ENCODE assay signal across 16 cellular contexts in the genomic region with DNA sequence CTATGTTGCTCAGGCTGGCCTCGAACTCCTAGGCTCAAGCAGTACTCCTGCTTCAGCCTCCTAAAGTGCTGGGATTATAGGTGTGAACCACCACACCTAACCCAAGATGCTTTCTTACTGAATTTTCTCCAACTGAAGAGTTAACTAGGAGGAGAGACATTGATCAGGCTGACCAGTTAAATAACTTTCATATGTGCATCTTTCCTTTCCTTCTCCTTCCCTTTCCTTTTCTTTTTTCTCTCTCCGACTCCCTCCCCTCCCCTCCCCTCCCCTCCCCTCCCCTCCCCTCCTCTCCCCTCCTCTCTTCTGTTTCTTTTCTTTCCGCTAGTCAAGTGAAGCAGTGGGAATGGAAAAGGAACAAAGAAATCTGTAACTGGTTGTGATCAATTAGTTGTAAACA. TPM values are rescaled to one million over a fixed set of nuclear protein-coding genes. Genes with fewer than 3 reads are reported as not detected.
DNase-seq lines count a peak whose midpoint lies in the region; ATAC-seq and TF ChIP-seq lines count a peak whose summit lies in the region.
"Had no signal": no experiment of that assay in that cellular context is flagged by ENCODE, and none has a peak within 500 bp of the region (broad histone marks: within the 10 kb centered on the region; RNA-seq: fewer than 3 reads in every experiment).

No MANE protein-coding gene starts in this region.

- CTCF ChIA-PET in activated CD8-positive, alpha-beta T cell treated with anti-CD3 and anti-CD28 coated beads for 36 hours (lab: Charles Lee), result interaction anchor here (2.0 kb wide), 1 partner anchor 19 kb away, joined by 6 read pairs; no protein-coding TSS in a partner anchor
- CTCF ChIA-PET in activated CD8-positive, alpha-beta T cell treated with anti-CD3 and anti-CD28 coated beads, Interleukin-2, amount 10 ng/mL, durations not matched to agents 7 days and 5 days (lab: Charles Lee), result interaction anchor here (2.0 kb wide), 1 partner anchor 19 kb away, joined by 10 read pairs; no protein-coding TSS in a partner anchor
- CTCF ChIA-PET in activated naive CD4-positive, alpha-beta T cell treated with anti-CD3 and anti-CD28 coated beads, Interleukin-2, amount 10 ng/mL, durations not matched to agents 7 days and 5 days (lab: Charles Lee), result no interaction called here

- no peaks in the 10 kb centered on the region for H3K27me3 Mint-ChIP-seq in activated CD8-positive, alpha-beta T cell treated with anti-CD3 and anti-CD28 coated beads for 36 hours
- no peaks in the 10 kb centered on the region for H3K27me3 Mint-ChIP-seq in activated CD8-positive, alpha-beta T cell treated with anti-CD3 and anti-CD28 coated beads, Interleukin-2, amount 10 ng/mL, durations not matched to agents 7 days and 5 days (ENCODE audit: low read depth)
- H3K27me3 Mint-ChIP-seq in activated naive CD4-positive, alpha-beta T cell treated with anti-CD3 and anti-CD28 coated beads, Interleukin-2, amount 50 U/mL, for 24 hours, result no peaks in the 10 kb centered on the region
- H3K27me3 Mint-ChIP-seq in activated naive CD4-positive, alpha-beta T cell treated with anti-CD3 and anti-CD28 coated beads, Interleukin-2, amount 10 ng/mL, durations not matched to agents 7 days and 5 days, result no peaks in the 10 kb centered on the region
- H3K27me3 Mint-ChIP-seq in stimulated activated naive CD8-positive, alpha-beta T cell treated with anti-CD3 and anti-CD28 coated beads, Interleukin-15, Interleukin-2, amounts not matched to agents 100 ng/mL and 50 ng/mL, for 24 hours, result no peaks in the 10 kb centered on the region
- H3K27me3 Mint-ChIP-seq in stimulated activated naive CD8-positive, alpha-beta T cell treated with anti-CD3 and anti-CD28 coated beads, Interleukin-15, amount 100 ng/mL, for 72 hours, result no peaks in the 10 kb centered on the region
- H3K27me3 Mint-ChIP-seq in stimulated activated memory B cell treated with anti-CD40 and anti-IgM and Interleukin-4, amounts not matched to agents 10 μg/mL and 1 μg/mL and 100 μg/mL, for 72 hours, result no peaks in the 10 kb centered on the region
- H3K27me3 Mint-ChIP-seq: CD4-positive, alpha-beta memory T cell had no signal

- intact Hi-C loops in activated CD8-positive, alpha-beta T cell treated with anti-CD3 and anti-CD28 coated beads for 36 hours (cut with micrococcal nuclease), result no loop called here

- peak overlapping the region; percentile 72 for H3K27ac Mint-ChIP-seq in activated CD8-positive, alpha-beta T cell treated with anti-CD3 and anti-CD28 coated beads for 36 hours
- no peak overlapping the region for H3K27ac Mint-ChIP-seq in activated CD8-positive, alpha-beta T cell treated with anti-CD3 and anti-CD28 coated beads, Interleukin-2, amount 10 ng/mL, durations not matched to agents 7 days and 5 days
- H3K27ac Mint-ChIP-seq in activated naive CD4-positive, alpha-beta T cell treated with anti-CD3 and anti-CD28 coated beads, Interleukin-2, amount 50 U/mL, for 24 hours, result peak overlapping the region; percentile 79
- no peak overlapping the region for H3K27ac Mint-ChIP-seq in activated naive CD4-positive, alpha-beta T cell treated with anti-CD3 and anti-CD28 coated beads, Interleukin-2, amount 10 ng/mL, durations not matched to agents 7 days and 5 days
- H3K27ac Mint-ChIP-seq in stimulated activated naive CD8-positive, alpha-beta T cell treated with anti-CD3 and anti-CD28 coated beads, Interleukin-15, Interleukin-2, amounts not matched to agents 100 ng/mL and 50 ng/mL, for 24 hours, result peak overlapping the region; percentile 21
- no peak overlapping the region for H3K27ac Mint-ChIP-seq in stimulated activated naive CD8-positive, alpha-beta T cell treated with anti-CD3 and anti-CD28 coated beads, Interleukin-15, amount 100 ng/mL, for 72 hours
- peak overlapping the region; percentile 24 for H3K27ac Mint-ChIP-seq in stimulated activated memory B cell treated with anti-CD40 and anti-IgM and Interleukin-4, amounts not matched to agents 10 μg/mL and 1 μg/mL and 100 μg/mL, for 72 hours
- H3K27ac Mint-ChIP-seq: CD14-positive monocyte; CD4-positive, alpha-beta memory T cell; H9 had no signal

- no peak for ATAC-seq in activated CD8-positive, alpha-beta T cell treated with anti-CD3 and anti-CD28 coated beads for 36 hours
- ATAC-seq in activated CD8-positive, alpha-beta T cell treated with anti-CD3 and anti-CD28 coated beads, Interleukin-2, amount 10 ng/mL, durations not matched to agents 7 days and 5 days, result no peak
- no peak for ATAC-seq in stimulated activated naive CD8-positive, alpha-beta T cell treated with anti-CD3 and anti-CD28 coated beads, Interleukin-15, amount 100 ng/mL, for 72 hours
- ATAC-seq in stimulated activated memory B cell treated with anti-CD40 and anti-IgM and Interleukin-4, amounts not matched to agents 10 μg/mL and 1 μg/mL and 100 μg/mL, for 72 hours, result no peak
- ATAC-seq in GM18873 (IDR thresholded peaks at IDR 0.05; ENCODE audit: low FRiP score, unreplicated experiment), result no peak

- H3K36me3 Mint-ChIP-seq in activated CD8-positive, alpha-beta T cell treated with anti-CD3 and anti-CD28 coated beads for 36 hours (ENCODE audit: low read depth), result peaks cover 36% of the 10 kb centered on the region
- peaks cover 38% of the 10 kb centered on the region for H3K36me3 Mint-ChIP-seq in activated CD8-positive, alpha-beta T cell treated with anti-CD3 and anti-CD28 coated beads, Interleukin-2, amount 10 ng/mL, durations not matched to agents 7 days and 5 days (ENCODE audit: low read depth)
- H3K36me3 Mint-ChIP-seq in activated naive CD4-positive, alpha-beta T cell treated with anti-CD3 and anti-CD28 coated beads, Interleukin-2, amount 50 U/mL, for 24 hours, result peaks cover 3% of the 10 kb centered on the region
- H3K36me3 Mint-ChIP-seq in activated naive CD4-positive, alpha-beta T cell treated with anti-CD3 and anti-CD28 coated beads, Interleukin-2, amount 10 ng/mL, durations not matched to agents 7 days and 5 days, result peaks cover 37% of the 10 kb centered on the region
- H3K36me3 Mint-ChIP-seq in stimulated activated naive CD8-positive, alpha-beta T cell treated with anti-CD3 and anti-CD28 coated beads, Interleukin-15, Interleukin-2, amounts not matched to agents 100 ng/mL and 50 ng/mL, for 24 hours (ENCODE audit: low read depth), result peaks cover 53% of the 10 kb centered on the region
- H3K36me3 Mint-ChIP-seq in stimulated activated memory B cell treated with anti-CD40 and anti-IgM and Interleukin-4, amounts not matched to agents 10 μg/mL and 1 μg/mL and 100 μg/mL, for 72 hours, result peaks cover 32% of the 10 kb centered on the region

- DNase-seq in activated CD8-positive, alpha-beta T cell treated with anti-CD3 and anti-CD28 coated beads for 36 hours, result no peak
- no peak for DNase-seq in activated CD8-positive, alpha-beta T cell treated with anti-CD3 and anti-CD28 coated beads, Interleukin-2, amount 10 ng/mL, durations not matched to agents 7 days and 5 days
- DNase-seq in activated naive CD4-positive, alpha-beta T cell treated with anti-CD3 and anti-CD28 coated beads, Interleukin-2, amount 10 ng/mL, durations not matched to agents 7 days and 5 days, result no peak
- no peak for DNase-seq in stimulated activated naive CD8-positive, alpha-beta T cell treated with anti-CD3 and anti-CD28 coated beads, Interleukin-15, amount 100 ng/mL, for 72 hours
- DNase-seq: 8988T; CD4-positive, alpha-beta memory T cell; DMS153; DMS79; GDM1; H9; IMR-90 had no signal

- no peak overlapping the region for H3K4me3 Mint-ChIP-seq in activated CD8-positive, alpha-beta T cell treated with anti-CD3 and anti-CD28 coated beads for 36 hours
- H3K4me3 Mint-ChIP-seq in activated CD8-positive, alpha-beta T cell treated with anti-CD3 and anti-CD28 coated beads, Interleukin-2, amount 10 ng/mL, durations not matched to agents 7 days and 5 days, result no peak overlapping the region
- H3K4me3 Mint-ChIP-seq in activated naive CD4-positive, alpha-beta T cell treated with anti-CD3 and anti-CD28 coated beads, Interleukin-2, amount 50 U/mL, for 24 hours, result no peak overlapping the region
- H3K4me3 Mint-ChIP-seq in activated naive CD4-positive, alpha-beta T cell treated with anti-CD3 and anti-CD28 coated beads, Interleukin-2, amount 10 ng/mL, durations not matched to agents 7 days and 5 days, result no peak overlapping the region
- no peak overlapping the region for H3K4me3 Mint-ChIP-seq in stimulated activated naive CD8-positive, alpha-beta T cell treated with anti-CD3 and anti-CD28 coated beads, Interleukin-15, Interleukin-2, amounts not matched to agents 100 ng/mL and 50 ng/mL, for 24 hours
- no peak overlapping the region for H3K4me3 Mint-ChIP-seq in stimulated activated naive CD8-positive, alpha-beta T cell treated with anti-CD3 and anti-CD28 coated beads, Interleukin-15, amount 100 ng/mL, for 72 hours
- H3K4me3 Mint-ChIP-seq in stimulated activated memory B cell treated with anti-CD40 and anti-IgM and Interleukin-4, amounts not matched to agents 10 μg/mL and 1 μg/mL and 100 μg/mL, for 72 hours, result no peak overlapping the region
- H3K4me3 Mint-ChIP-seq: CD14-positive monocyte; CD4-positive, alpha-beta memory T cell; H9 had no signal

- H3K4me1 Mint-ChIP-seq in activated CD8-positive, alpha-beta T cell treated with anti-CD3 and anti-CD28 coated beads for 36 hours (ENCODE audit: low read depth), result peaks cover 13% of the 10 kb centered on the region
- peaks cover 9% of the 10 kb centered on the region for H3K4me1 Mint-ChIP-seq in activated CD8-positive, alpha-beta T cell treated with anti-CD3 and anti-CD28 coated beads, Interleukin-2, amount 10 ng/mL, durations not matched to agents 7 days and 5 days (ENCODE audit: low read depth)
- peaks cover 12% of the 10 kb centered on the region for H3K4me1 Mint-ChIP-seq in activated naive CD4-positive, alpha-beta T cell treated with anti-CD3 and anti-CD28 coated beads, Interleukin-2, amount 50 U/mL, for 24 hours
- peaks cover 6% of the 10 kb centered on the region for H3K4me1 Mint-ChIP-seq in activated naive CD4-positive, alpha-beta T cell treated with anti-CD3 and anti-CD28 coated beads, Interleukin-2, amount 10 ng/mL, durations not matched to agents 7 days and 5 days
- peaks cover 15% of the 10 kb centered on the region for H3K4me1 Mint-ChIP-seq in stimulated activated naive CD8-positive, alpha-beta T cell treated with anti-CD3 and anti-CD28 coated beads, Interleukin-15, Interleukin-2, amounts not matched to agents 100 ng/mL and 50 ng/mL, for 24 hours (ENCODE audit: low read depth)
- peaks cover 14% of the 10 kb centered on the region for H3K4me1 Mint-ChIP-seq in stimulated activated naive CD8-positive, alpha-beta T cell treated with anti-CD3 and anti-CD28 coated beads, Interleukin-15, amount 100 ng/mL, for 72 hours
- peaks cover 5% of the 10 kb centered on the region for H3K4me1 Mint-ChIP-seq in stimulated activated memory B cell treated with anti-CD40 and anti-IgM and Interleukin-4, amounts not matched to agents 10 μg/mL and 1 μg/mL and 100 μg/mL, for 72 hours
- H3K4me1 Mint-ChIP-seq: CD14-positive monocyte, H9 had no signal

- POLR2A ChIA-PET in activated CD8-positive, alpha-beta T cell treated with anti-CD3 and anti-CD28 coated beads for 36 hours (lab: Charles Lee), result no interaction called here
- POLR2A ChIA-PET in activated CD8-positive, alpha-beta T cell treated with anti-CD3 and anti-CD28 coated beads, Interleukin-2, amount 10 ng/mL, durations not matched to agents 7 days and 5 days (lab: Charles Lee), result no interaction called here

- TF ChIP-seq CTCF in activated CD8-positive, alpha-beta T cell treated with anti-CD3 and anti-CD28 coated beads for 36 hours (IDR thresholded peaks at IDR 0.05), result no peak

- H3K9me3 Mint-ChIP-seq in activated CD8-positive, alpha-beta T cell treated with anti-CD3 and anti-CD28 coated beads for 36 hours, result no peaks in the 10 kb centered on the region
- H3K9me3 Mint-ChIP-seq in activated CD8-positive, alpha-beta T cell treated with anti-CD3 and anti-CD28 coated beads, Interleukin-2, amount 10 ng/mL, durations not matched to agents 7 days and 5 days (ENCODE audit: insufficient read depth), result no peaks in the 10 kb centered on the region
- H3K9me3 Mint-ChIP-seq in activated naive CD4-positive, alpha-beta T cell treated with anti-CD3 and anti-CD28 coated beads, Interleukin-2, amount 50 U/mL, for 24 hours, result no peaks in the 10 kb centered on the region
- no peaks in the 10 kb centered on the region for H3K9me3 Mint-ChIP-seq in activated naive CD4-positive, alpha-beta T cell treated with anti-CD3 and anti-CD28 coated beads, Interleukin-2, amount 10 ng/mL, durations not matched to agents 7 days and 5 days
- H3K9me3 Mint-ChIP-seq in stimulated activated naive CD8-positive, alpha-beta T cell treated with anti-CD3 and anti-CD28 coated beads, Interleukin-15, Interleukin-2, amounts not matched to agents 100 ng/mL and 50 ng/mL, for 24 hours, result no peaks in the 10 kb centered on the region
- no peaks in the 10 kb centered on the region for H3K9me3 Mint-ChIP-seq in stimulated activated naive CD8-positive, alpha-beta T cell treated with anti-CD3 and anti-CD28 coated beads, Interleukin-15, amount 100 ng/mL, for 72 hours
- H3K9me3 Mint-ChIP-seq in stimulated activated memory B cell treated with anti-CD40 and anti-IgM and Interleukin-4, amounts not matched to agents 10 μg/mL and 1 μg/mL and 100 μg/mL, for 72 hours, result no peaks in the 10 kb centered on the region
- H3K9me3 Mint-ChIP-seq: CD14-positive monocyte; CD4-positive, alpha-beta memory T cell; H9 had no signal

RNA-seq across cellular contexts. Expression of a gene that starts 26.7 kb away (rescaled TPM):
- 100 to 1,000 TPM; 424 to 425 TPM for total RNA-seq in activated CD8-positive, alpha-beta T cell treated with anti-CD3 and anti-CD28 coated beads for 36 hours
- total RNA-seq in activated CD8-positive, alpha-beta T cell treated with anti-CD3 and anti-CD28 coated beads, Interleukin-2, amount 10 ng/mL, durations not matched to agents 7 days and 5 days, result 100 to 1,000 TPM; 302 to 308 TPM

RNA-seq across cellular contexts. Expression of a gene that starts 26.9 kb away (rescaled TPM):
- 10 to 100 TPM; 48.0 to 55.1 TPM for total RNA-seq in activated CD8-positive, alpha-beta T cell treated with anti-CD3 and anti-CD28 coated beads for 36 hours
- total RNA-seq in activated CD8-positive, alpha-beta T cell treated with anti-CD3 and anti-CD28 coated beads, Interleukin-2, amount 10 ng/mL, durations not matched to agents 7 days and 5 days, result 10 to 100 TPM; 33.0 to 35.2 TPM

RNA-seq across cellular contexts. Expression of a gene that starts 40.9 kb away (rescaled TPM):
- total RNA-seq in activated CD8-positive, alpha-beta T cell treated with anti-CD3 and anti-CD28 coated beads for 36 hours, result 100 to 1,000 TPM; 275 to 299 TPM
- total RNA-seq in activated CD8-positive, alpha-beta T cell treated with anti-CD3 and anti-CD28 coated beads, Interleukin-2, amount 10 ng/mL, durations not matched to agents 7 days and 5 days, result 100 to 1,000 TPM; 185 to 200 TPM

RNA-seq across cellular contexts. Expression of a gene that starts 51.5 kb away (rescaled TPM):
- 10 to 100 TPM; 27.7 to 28.4 TPM for total RNA-seq in activated CD8-positive, alpha-beta T cell treated with anti-CD3 and anti-CD28 coated beads for 36 hours
- 10 to 100 TPM; 48.1 to 48.4 TPM for total RNA-seq in activated CD8-positive, alpha-beta T cell treated with anti-CD3 and anti-CD28 coated beads, Interleukin-2, amount 10 ng/mL, durations not matched to agents 7 days and 5 days

RNA-seq across cellular contexts. Expression of a gene that starts 58.1 kb away (rescaled TPM):
- total RNA-seq in activated CD8-positive, alpha-beta T cell treated with anti-CD3 and anti-CD28 coated beads for 36 hours, result 10 to 100 TPM; 29.8 to 29.9 TPM
- total RNA-seq in activated CD8-positive, alpha-beta T cell treated with anti-CD3 and anti-CD28 coated beads, Interleukin-2, amount 10 ng/mL, durations not matched to agents 7 days and 5 days, result 10 to 100 TPM; 37.5 to 38.2 TPM

Comparison
In these comparisons a context has a peak if more than half of its experiments do, and no peak if none do; other contexts are left out.
1. H3K27ac Mint-ChIP-seq: peak in activated CD8-positive, alpha-beta T cell treated with anti-CD3 and anti-CD28 coated beads for 36 hours (single experiment), activated naive CD4-positive, alpha-beta T cell treated with anti-CD3 and anti-CD28 coated beads, Interleukin-2, amount 50 U/mL, for 24 hours (single experiment), stimulated activated naive CD8-positive, alpha-beta T cell treated with anti-CD3 and anti-CD28 coated beads, Interleukin-15, Interleukin-2, amounts not matched to agents 100 ng/mL and 50 ng/mL, for 24 hours (single experiment) and stimulated activated memory B cell treated with anti-CD40 and anti-IgM and Interleukin-4, amounts not matched to agents 10 μg/mL and 1 μg/mL and 100 μg/mL, for 72 hours (single experiment); none in activated CD8-positive, alpha-beta T cell treated with anti-CD3 and anti-CD28 coated beads, Interleukin-2, amount 10 ng/mL, durations not matched to agents 7 days and 5 days (single experiment), activated naive CD4-positive, alpha-beta T cell treated with anti-CD3 and anti-CD28 coated beads, Interleukin-2, amount 10 ng/mL, durations not matched to agents 7 days and 5 days (single experiment) and stimulated activated naive CD8-positive, alpha-beta T cell treated with anti-CD3 and anti-CD28 coated beads, Interleukin-15, amount 100 ng/mL, for 72 hours (0 of 2).